1 cellular context compared by ENCODE assay signal in genomic region chr3:169966951-169967915, GRCh38.
A peak's percentile ranks its signal among the peaks of the same experiment; 100 is the strongest.
TF ChIP-seq lines count a peak whose summit lies in the region.

No MANE protein-coding gene starts in this region.

TF ChIP-seq in A549, 52 proteins besides CTCF, POLR2A, EP300 and RAD21:
- peak; percentile 63; the same call in 1 of the 2 replicates for TF ChIP-seq KDM5A (IDR thresholded peaks at IDR 0.05)
- no peak for TF ChIP-seq PBX3 (IDR thresholded peaks at IDR 0.05)
- TF ChIP-seq TFCP2L1 (CRISPR knock-in tag; IDR thresholded peaks at IDR 0.05): no peak
- TF ChIP-seq JUN (IDR thresholded peaks at IDR 0.05): peak in 1 of 2 experiments; percentile 22; a peak in 1 of 5 replicates
- TF ChIP-seq BHLHE40 (IDR thresholded peaks at IDR 0.05; ENCODE audit: low read depth, low read length): no peak
- TF ChIP-seq PHF8 (IDR thresholded peaks at IDR 0.05; ENCODE audit: borderline replicate concordance, low read depth): peak; percentile 36
- TF ChIP-seq BCL3 (IDR thresholded peaks at IDR 0.05): 0 out of 3 replicates have a peak, but pooled peaks have one; percentile 2
